Comparison of ENCODE assay signal across 24 cellular contexts in genomic region chr4:3852309-3852708, GRCh38.
"Had no signal": no experiment of that assay in that cellular context is flagged by ENCODE, and none has a peak within 500 bp of the region (broad histone marks: within the 10 kb centered on the region; RNA-seq: fewer than 3 reads in every experiment).

No MANE protein-coding gene starts in this region.

- H3K36me3 ChIP-seq: gastrocnemius medialis, lower lobe of right lung, ovary, sigmoid colon, stomach, tibial artery had no signal

- H3K4me1 Mint-ChIP-seq: naive thymus-derived CD8-positive, alpha-beta T cell; stimulated activated effector memory CD8-positive, alpha-beta T cell treated with anti-CD3 and anti-CD28 coated beads, Interleukin-12 subunit alpha, Interleukin-12 subunit beta, amount 100 ng/mL, for 72 hours had no signal

- H3K36me3 Mint-ChIP-seq: naive thymus-derived CD8-positive, alpha-beta T cell; type B pancreatic cell had no signal

- DNase-seq: cortex of kidney; effector memory CD8-positive, alpha-beta T cell; foreskin fibroblast; gastrocnemius medialis; head of caudate nucleus; left ventricle myocardium superior; lower lobe of right lung; naive thymus-derived CD8-positive, alpha-beta T cell; nephron progenitor cell; nucleus accumbens; ovary; psoas muscle; sigmoid colon; stimulated activated CD4-positive, alpha-beta T cell treated with anti-CD3 and anti-CD28 coated beads, Interleukin-2, amount 100 ng/mL, for 24 hours; stimulated activated CD4-positive, alpha-beta T cell treated with anti-CD3 and anti-CD28 coated beads, Interleukin-4, amount 100 ng/mL, for 24 hours; stimulated activated naive CD4-positive, alpha-beta T cell treated with Interleukin-2 at 50 U/mL for 16 hours; stomach; testis; tibial artery had no signal

- H3K27ac Mint-ChIP-seq: effector memory CD8-positive, alpha-beta T cell; nephron progenitor cell; stimulated activated effector memory CD8-positive, alpha-beta T cell treated with anti-CD3 and anti-CD28 coated beads, Interleukin-12 subunit alpha, Interleukin-12 subunit beta, amount 100 ng/mL, for 72 hours; type B pancreatic cell had no signal

- H3K27ac ChIP-seq: epithelial cell of prostate, gastrocnemius medialis, lower lobe of right lung, ovary, psoas muscle, sigmoid colon, stomach, testis, tibial artery had no signal

- H3K4me3 Mint-ChIP-seq: effector memory CD8-positive, alpha-beta T cell; naive thymus-derived CD8-positive, alpha-beta T cell; nephron progenitor cell; stimulated activated effector memory CD8-positive, alpha-beta T cell treated with anti-CD3 and anti-CD28 coated beads, Interleukin-12 subunit alpha, Interleukin-12 subunit beta, amount 100 ng/mL, for 72 hours; type B pancreatic cell had no signal

- ATAC-seq: effector memory CD8-positive, alpha-beta T cell; esophagus mucosa; gastrocnemius medialis; left ventricle myocardium superior; lower lobe of right lung; naive thymus-derived CD8-positive, alpha-beta T cell; psoas muscle; right cardiac atrium; stimulated activated effector memory CD8-positive, alpha-beta T cell treated with anti-CD3 and anti-CD28 coated beads, Interleukin-12 subunit alpha, Interleukin-12 subunit beta, amount 100 ng/mL, for 72 hours had no signal

- H3K9me3 Mint-ChIP-seq: type B pancreatic cell had no signal

- H3K9me3 ChIP-seq: gastrocnemius medialis, lower lobe of right lung, psoas muscle, testis had no signal

- H3K4me1 ChIP-seq: gastrocnemius medialis, lower lobe of right lung, psoas muscle, sigmoid colon, stomach, testis, tibial artery had no signal

- H3K4me3 ChIP-seq: gastrocnemius medialis, lower lobe of right lung, ovary, psoas muscle, sigmoid colon, stomach, testis, tibial artery had no signal

- H3K27me3 ChIP-seq: ovary, testis had no signal
